In the genomic region with DNA sequence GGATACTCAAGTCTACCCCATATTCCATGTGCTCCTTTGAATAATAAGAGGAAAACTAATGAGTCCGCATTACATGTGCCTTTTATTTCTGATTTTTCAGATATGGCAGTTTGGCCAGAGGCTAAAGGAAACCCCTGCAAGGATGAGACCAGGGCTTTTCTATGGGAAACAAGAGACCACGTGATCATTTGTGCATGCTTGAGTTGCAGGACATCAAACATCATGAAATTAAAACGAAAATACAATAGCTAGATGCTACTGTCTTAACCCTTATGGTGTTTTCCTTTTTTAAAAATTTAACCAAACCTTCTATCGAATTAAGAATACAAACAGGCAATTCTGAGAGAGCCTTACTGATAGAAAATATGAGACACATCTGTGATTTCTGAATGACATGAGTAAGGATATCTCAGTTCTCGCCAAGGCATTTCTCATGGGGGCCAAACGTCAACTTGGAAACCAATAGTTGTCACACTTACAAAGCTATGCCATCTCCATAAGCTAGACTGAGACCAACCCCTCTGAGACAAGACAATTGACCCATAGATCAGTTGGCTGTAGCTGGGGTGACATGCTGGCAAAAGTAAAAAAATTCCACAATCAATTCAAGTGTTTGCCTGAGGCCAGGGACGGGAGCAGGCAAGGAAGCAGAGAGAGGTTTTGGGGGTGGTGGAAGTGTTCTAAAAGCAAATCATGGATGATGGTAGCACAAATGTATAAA, we compare ENCODE assay signal across 1 cellular context.
TF ChIP-seq lines count a peak whose summit lies in the region.

No MANE protein-coding gene starts in this region.

TF ChIP-seq in IMR-90, 13 proteins besides CTCF, POLR2A, EP300 and RAD21:
- TF ChIP-seq MAZ (IDR thresholded peaks at IDR 0.05; ENCODE audit: borderline replicate concordance, low read depth, low read length) = no peak
- no peak for TF ChIP-seq CHD1 (IDR thresholded peaks at IDR 0.05; ENCODE audit: low read depth, low read length)
